ENCODE assay signal across 8 cellular contexts in genomic region chrX:107826286-107827136, GRCh38. TPM values are rescaled to one million over a fixed set of nuclear protein-coding genes. Genes with fewer than 3 reads are reported as not detected.
DNase-seq lines count a peak whose midpoint lies in the region; ATAC-seq and TF ChIP-seq lines count a peak whose summit lies in the region.

No MANE protein-coding gene starts in this region.

- peak overlapping the region; percentile 83 to 97 (median 92) for H3K27ac Mint-ChIP-seq in CD4-positive, CD25-positive, alpha-beta regulatory T cell

- TF ChIP-seq CTCF in LNCaP clone FGC (IDR thresholded peaks at IDR 0.05; ENCODE audit: control insufficient read depth, extremely low read depth, insufficient read depth): 0 out of 2 replicates have a peak, but pooled peaks have one; percentile 7

- WGBS in ectodermal cell, 2 experiments: 2% methylated on average over 92 of the region's 92 CpGs

- peak overlapping the region; percentile 57 for H3K4me3 ChIP-seq in CD4-positive, CD25-positive, alpha-beta regulatory T cell (ENCODE audit: low read depth, low read length)
- peak overlapping the region; percentile 56 for H3K4me3 ChIP-seq in LNCaP clone FGC (ENCODE audit: low read depth, low read length)
- peak overlapping the region; percentile 39 for H3K4me3 ChIP-seq in ectodermal cell (ENCODE audit: insufficient read depth, low read depth, low read length)

- ATAC-seq in CD4-positive, CD25-positive, alpha-beta regulatory T cell (ENCODE audit: low read depth in 2 of 2): peak; percentile 52 to 75
- ATAC-seq in GM21515 (IDR thresholded peaks at IDR 0.05; ENCODE audit: unreplicated experiment): peak; percentile 56

- H3K36me3 Mint-ChIP-seq in CD4-positive, CD25-positive, alpha-beta regulatory T cell: no peaks in the 10 kb centered on the region

- no peaks in the 10 kb centered on the region for H3K9me3 ChIP-seq in CD4-positive, CD25-positive, alpha-beta regulatory T cell (ENCODE audit: control insufficient read depth in 2 of 2, low read length in 2 of 2)
- H3K9me3 ChIP-seq in ectodermal cell (ENCODE audit: control insufficient read depth, low read length): no peaks in the 10 kb centered on the region

- peaks cover 4% of the 10 kb centered on the region for H3K27me3 ChIP-seq in CD4-positive, CD25-positive, alpha-beta regulatory T cell (ENCODE audit: control insufficient read depth, insufficient read depth, low read length)
- H3K27me3 ChIP-seq in ectodermal cell (ENCODE audit: control insufficient read depth, insufficient read depth, low read length, poor library complexity, severe bottlenecking): peaks cover 40% of the 10 kb centered on the region

- DNase-seq in CD4-positive, CD25-positive, alpha-beta regulatory T cell: peak; percentile 20 to 41 (median 40)
- DNase-seq in LNCaP clone FGC (ENCODE audit: low read depth): peak; percentile 22
- DNase-seq in activated CD4-positive, alpha-beta T cell treated with anti-CD3 and anti-CD28 coated beads, Interleukin-2, amount 50 U/mL, for 4 hours: peak; percentile 13 to 20
- DNase-seq in lung microvascular endothelial cell (ENCODE audit: low read depth in 2 of 2): peak; percentile 48 to 54
- DNase-seq in stimulated activated CD8-positive, alpha-beta memory T cell treated with anti-CD3 and anti-CD28 coated beads, Interleukin-2, amount 100 ng/mL, for 48 hours (ENCODE audit: low read depth in 2 of 2): peak; percentile 3 to 4
- DNase-seq in kidney glomerular epithelial cell (lab: John Stamatoyannopoulos, UW): no peak

- peaks cover 22% of the 10 kb centered on the region for H3K27me3 Mint-ChIP-seq in CD4-positive, CD25-positive, alpha-beta regulatory T cell

- H3K36me3 ChIP-seq in CD4-positive, CD25-positive, alpha-beta regulatory T cell (ENCODE audit: control insufficient read depth, insufficient read depth, low read length): no peaks in the 10 kb centered on the region
- H3K36me3 ChIP-seq in ectodermal cell (ENCODE audit: control insufficient read depth, insufficient read depth, low read length): no peaks in the 10 kb centered on the region

- H3K4me3 Mint-ChIP-seq in CD4-positive, CD25-positive, alpha-beta regulatory T cell: peak overlapping the region; percentile 84 to 93 (median 90)

- no peaks in the 10 kb centered on the region for H3K9me3 Mint-ChIP-seq in CD4-positive, CD25-positive, alpha-beta regulatory T cell

- peak overlapping the region; percentile 33 for H3K27ac ChIP-seq in CD4-positive, CD25-positive, alpha-beta regulatory T cell (ENCODE audit: insufficient read depth, low read length, poor library complexity, severe bottlenecking)
- no peak overlapping the region for H3K27ac ChIP-seq in ectodermal cell (ENCODE audit: insufficient read depth, low read depth, low read length, poor library complexity, severe bottlenecking)

- H3K4me1 Mint-ChIP-seq in CD4-positive, CD25-positive, alpha-beta regulatory T cell: peaks cover 12 to 46% (median 16%) of the 10 kb centered on the region in 4 donors

- H3K4me1 ChIP-seq in CD4-positive, CD25-positive, alpha-beta regulatory T cell (ENCODE audit: control insufficient read depth, insufficient read depth, low read length, poor library complexity, severe bottlenecking): peaks cover 9% of the 10 kb centered on the region
- H3K4me1 ChIP-seq in ectodermal cell (ENCODE audit: control insufficient read depth, insufficient read depth, low read length): no peaks in the 10 kb centered on the region

RNA-seq across cellular contexts. Expression of gene MID2, which starts 0.8 kb away (rescaled TPM):
- 6.6 TPM for total RNA-seq in CD4-positive, CD25-positive, alpha-beta regulatory T cell
- polyA plus RNA-seq in CD4-positive, CD25-positive, alpha-beta regulatory T cell: 1 to 10 TPM; 2.3 to 6.5 (median 5.2) TPM
- polyA plus RNA-seq in ectodermal cell (2013, experiment 1 of 4): 0.96 TPM
- 1.4 TPM for polyA plus RNA-seq in ectodermal cell (2013, experiment 2 of 4)
- 0.96 TPM for polyA plus RNA-seq in ectodermal cell (2013, experiment 3 of 4)
- 1.5 TPM for polyA plus RNA-seq in ectodermal cell (2013, experiment 4 of 4)
- 38.6 and 108 TPM in 2 replicates for total RNA-seq in lung microvascular endothelial cell

RNA-seq across cellular contexts. Expression of gene NCBP2L, which starts 49.0 kb away (rescaled TPM):
- not detected for total RNA-seq in CD4-positive, CD25-positive, alpha-beta regulatory T cell
- not detected for polyA plus RNA-seq in CD4-positive, CD25-positive, alpha-beta regulatory T cell
- polyA plus RNA-seq in ectodermal cell (2013, experiment 1 of 4): not detected
- polyA plus RNA-seq in ectodermal cell (2013, experiment 2 of 4): not detected
- polyA plus RNA-seq in ectodermal cell (2013, experiment 3 of 4): not detected
- polyA plus RNA-seq in ectodermal cell (2013, experiment 4 of 4): not detected
- total RNA-seq in lung microvascular endothelial cell: not detected in 2 replicates

RNA-seq across cellular contexts. Expression of gene TSC22D3, which starts 50.9 kb away (rescaled TPM):
- total RNA-seq in CD4-positive, CD25-positive, alpha-beta regulatory T cell: 2,718 TPM
- 1,000 to 10,000 TPM in 2 of 4 donors, 100 to 1,000 TPM in 2; 624 to 1,092 (median 913) TPM for polyA plus RNA-seq in CD4-positive, CD25-positive, alpha-beta regulatory T cell
- polyA plus RNA-seq in ectodermal cell (2013, experiment 1 of 4): 14.2 TPM
- polyA plus RNA-seq in ectodermal cell (2013, experiment 2 of 4): 14.2 TPM
- polyA plus RNA-seq in ectodermal cell (2013, experiment 3 of 4): 14.7 TPM
- 15.8 TPM for polyA plus RNA-seq in ectodermal cell (2013, experiment 4 of 4)
- total RNA-seq in lung microvascular endothelial cell: 18.3 and 32.5 TPM in 2 replicates

Comparison
In these comparisons a context has a peak if more than half of its experiments do, and no peak if none do; other contexts are left out.
1. RNA of gene TSC22D3, which starts 50.9 kb away (total RNA-seq): 2,718 TPM in CD4-positive, CD25-positive, alpha-beta regulatory T cell (single experiment); 18.3 to 32.5 TPM in lung microvascular endothelial cell; every median in the first group is over 10 times any median in the second.
2. Peak in every context shown above with its lines, with median percentiles within 50 percentile points of each other: H3K4me3 ChIP-seq.